1 cellular context compared by ENCODE assay signal in the genomic region with DNA sequence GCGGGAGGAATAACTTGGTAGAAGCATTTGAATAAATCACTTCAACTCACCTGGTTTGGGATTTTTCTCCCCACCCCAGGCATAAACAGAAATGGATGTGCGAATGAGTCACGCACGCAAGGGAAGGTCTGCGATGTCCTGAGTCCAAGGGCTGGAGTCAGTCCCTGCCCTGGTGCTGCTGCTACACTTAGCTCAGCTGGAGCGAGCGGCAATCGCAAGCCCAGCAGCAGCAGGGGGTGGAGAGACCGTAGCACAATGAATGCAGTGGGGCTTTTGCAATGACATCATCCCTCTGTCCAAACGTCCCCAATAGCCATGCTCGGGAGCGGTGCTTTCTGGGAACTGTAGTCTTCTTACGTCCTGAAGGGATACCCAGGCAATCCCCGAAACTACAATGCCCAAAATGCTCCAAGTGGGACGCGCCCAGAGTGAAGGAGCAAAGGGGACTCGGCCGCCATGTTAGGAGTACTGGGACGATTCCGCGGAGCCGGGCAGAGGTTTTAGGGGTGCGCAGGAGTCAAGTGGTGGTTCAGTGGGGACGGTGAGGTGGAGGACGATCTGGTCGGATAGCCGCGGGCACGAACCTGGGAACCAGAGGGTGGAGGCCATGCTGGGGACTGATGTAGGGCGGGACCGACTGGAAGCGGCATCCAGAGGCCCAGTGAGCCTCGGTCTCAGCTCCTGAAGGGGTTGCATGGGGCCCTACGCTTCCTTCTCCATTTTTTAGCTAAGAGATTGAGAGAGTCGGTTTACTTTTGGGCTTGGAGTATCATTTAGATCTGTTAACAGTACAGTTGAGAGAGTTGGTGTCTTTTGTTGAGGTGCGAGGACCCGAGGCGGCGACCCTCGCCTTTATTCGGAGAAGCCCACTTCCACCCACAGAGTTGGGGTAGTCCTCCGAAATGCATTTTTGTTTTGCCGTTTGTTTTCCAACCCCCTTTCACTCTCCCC.
TF ChIP-seq lines count a peak whose summit lies in the region.

A gene with protein sequence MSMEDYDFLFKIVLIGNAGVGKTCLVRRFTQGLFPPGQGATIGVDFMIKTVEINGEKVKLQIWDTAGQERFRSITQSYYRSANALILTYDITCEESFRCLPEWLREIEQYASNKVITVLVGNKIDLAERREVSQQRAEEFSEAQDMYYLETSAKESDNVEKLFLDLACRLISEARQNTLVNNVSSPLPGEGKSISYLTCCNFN (minus strand): TSS at position 257 of the 951 bp plus-strand sequence. CDS start 74,581 bp downstream, outside the sequence.

TF ChIP-seq in HEK293, 187 proteins besides CTCF, POLR2A, EP300 and RAD21 (continued from another document and continues in another):
- TF ChIP-seq, protein P1, sequence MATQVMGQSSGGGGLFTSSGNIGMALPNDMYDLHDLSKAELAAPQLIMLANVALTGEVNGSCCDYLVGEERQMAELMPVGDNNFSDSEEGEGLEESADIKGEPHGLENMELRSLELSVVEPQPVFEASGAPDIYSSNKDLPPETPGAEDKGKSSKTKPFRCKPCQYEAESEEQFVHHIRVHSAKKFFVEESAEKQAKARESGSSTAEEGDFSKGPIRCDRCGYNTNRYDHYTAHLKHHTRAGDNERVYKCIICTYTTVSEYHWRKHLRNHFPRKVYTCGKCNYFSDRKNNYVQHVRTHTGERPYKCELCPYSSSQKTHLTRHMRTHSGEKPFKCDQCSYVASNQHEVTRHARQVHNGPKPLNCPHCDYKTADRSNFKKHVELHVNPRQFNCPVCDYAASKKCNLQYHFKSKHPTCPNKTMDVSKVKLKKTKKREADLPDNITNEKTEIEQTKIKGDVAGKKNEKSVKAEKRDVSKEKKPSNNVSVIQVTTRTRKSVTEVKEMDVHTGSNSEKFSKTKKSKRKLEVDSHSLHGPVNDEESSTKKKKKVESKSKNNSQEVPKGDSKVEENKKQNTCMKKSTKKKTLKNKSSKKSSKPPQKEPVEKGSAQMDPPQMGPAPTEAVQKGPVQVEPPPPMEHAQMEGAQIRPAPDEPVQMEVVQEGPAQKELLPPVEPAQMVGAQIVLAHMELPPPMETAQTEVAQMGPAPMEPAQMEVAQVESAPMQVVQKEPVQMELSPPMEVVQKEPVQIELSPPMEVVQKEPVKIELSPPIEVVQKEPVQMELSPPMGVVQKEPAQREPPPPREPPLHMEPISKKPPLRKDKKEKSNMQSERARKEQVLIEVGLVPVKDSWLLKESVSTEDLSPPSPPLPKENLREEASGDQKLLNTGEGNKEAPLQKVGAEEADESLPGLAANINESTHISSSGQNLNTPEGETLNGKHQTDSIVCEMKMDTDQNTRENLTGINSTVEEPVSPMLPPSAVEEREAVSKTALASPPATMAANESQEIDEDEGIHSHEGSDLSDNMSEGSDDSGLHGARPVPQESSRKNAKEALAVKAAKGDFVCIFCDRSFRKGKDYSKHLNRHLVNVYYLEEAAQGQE (tag by site-specific recombination; IDR thresholded peaks at IDR 0.05): no peak; the same call in 1 of the 2 replicates
- TF ChIP-seq ZBTB20 (tag by site-specific recombination; IDR thresholded peaks at IDR 0.05) (peak; percentile 41; the same call in 1 of the 2 replicates), ZXDB (tag by site-specific recombination; IDR thresholded peaks at IDR 0.05) (peak; percentile 87), YY2 (tag by site-specific recombination; IDR thresholded peaks at IDR 0.05) (peak; percentile 84), ZNF76 (tag by site-specific recombination; IDR thresholded peaks at IDR 0.05; ENCODE audit: borderline replicate concordance, low read depth) (peak; percentile 96), ZNF501 (tag by site-specific recombination; IDR thresholded peaks at IDR 0.05) (peak; percentile 48; the same call in 1 of the 2 replicates), IKZF3 (tag by site-specific recombination; IDR thresholded peaks at IDR 0.05) (peak; percentile 65; the same call in 1 of the 2 replicates), ZNF416 (tag by site-specific recombination; IDR thresholded peaks at IDR 0.05) (no peak), KLF8 (tag by site-specific recombination; IDR thresholded peaks at IDR 0.05) (peak; percentile 71), ZNF518A (tag by site-specific recombination; conservative IDR thresholded peaks at IDR 0.05; ENCODE audit: low read depth) (no peak), ZNF776 (tag by site-specific recombination; IDR thresholded peaks at IDR 0.05; ENCODE audit: borderline replicate concordance) (no peak), PRDM10 (tag by site-specific recombination; IDR thresholded peaks at IDR 0.05) (peak; percentile 93), ZNF214 (tag by site-specific recombination; IDR thresholded peaks at IDR 0.05; ENCODE audit: borderline replicate concordance) (no peak), BCL11A (tag by site-specific recombination; IDR thresholded peaks at IDR 0.05; ENCODE audit: low read depth) (0 out of 2 replicates have a peak, but pooled peaks have one; percentile 23), ZNF121 (tag by site-specific recombination; IDR thresholded peaks at IDR 0.05) (no peak), KLF17 (tag by site-specific recombination; IDR thresholded peaks at IDR 0.05) (peak; percentile 66), ZBTB44 (tag by site-specific recombination; IDR thresholded peaks at IDR 0.05) (peak; percentile 97), ZNF341 (tag by site-specific recombination; IDR thresholded peaks at IDR 0.05; ENCODE audit: low read depth) (peak; percentile 92), ZNF140 (tag by site-specific recombination; IDR thresholded peaks at IDR 0.05) (0 out of 2 replicates have a peak, but pooled peaks have one; percentile 45), ZBTB48 (tag by site-specific recombination; IDR thresholded peaks at IDR 0.05) (peak; percentile 99), ZSCAN30 (tag by site-specific recombination; IDR thresholded peaks at IDR 0.05) (peak; percentile 73), ZNF223 (tag by site-specific recombination; IDR thresholded peaks at IDR 0.05) (no peak), ZNF202 (tag by site-specific recombination; IDR thresholded peaks at IDR 0.05; ENCODE audit: borderline replicate concordance) (no peak), OSR2 (tag by site-specific recombination; IDR thresholded peaks at IDR 0.05) (no peak), PRDM1 (tag by site-specific recombination; IDR thresholded peaks at IDR 0.05) (peak; percentile 62; the same call in 1 of the 2 replicates), ZNF560 (tag by site-specific recombination; IDR thresholded peaks at IDR 0.05; ENCODE audit: borderline replicate concordance) (no peak), MYNN (tag by site-specific recombination; IDR thresholded peaks at IDR 0.05; ENCODE audit: borderline replicate concordance) (peak; percentile 81), ZNF629 (tag by site-specific recombination; IDR thresholded peaks at IDR 0.05) (peak; percentile 98), ZNF157 (tag by site-specific recombination; IDR thresholded peaks at IDR 0.05) (no peak), TRIM28 (IDR thresholded peaks at IDR 0.05; ENCODE audit: borderline replicate concordance, low read length) (peak; percentile 95; the same call in 1 of the 2 replicates), KLF7 (tag by site-specific recombination; IDR thresholded peaks at IDR 0.05; ENCODE audit: borderline replicate concordance) (peak; percentile 82), ZNF19 (tag by site-specific recombination; IDR thresholded peaks at IDR 0.05; ENCODE audit: low read depth) (no peak), SP7 (tag by site-specific recombination; IDR thresholded peaks at IDR 0.05) (peak; percentile 73)
- TF ChIP-seq, protein P2, sequence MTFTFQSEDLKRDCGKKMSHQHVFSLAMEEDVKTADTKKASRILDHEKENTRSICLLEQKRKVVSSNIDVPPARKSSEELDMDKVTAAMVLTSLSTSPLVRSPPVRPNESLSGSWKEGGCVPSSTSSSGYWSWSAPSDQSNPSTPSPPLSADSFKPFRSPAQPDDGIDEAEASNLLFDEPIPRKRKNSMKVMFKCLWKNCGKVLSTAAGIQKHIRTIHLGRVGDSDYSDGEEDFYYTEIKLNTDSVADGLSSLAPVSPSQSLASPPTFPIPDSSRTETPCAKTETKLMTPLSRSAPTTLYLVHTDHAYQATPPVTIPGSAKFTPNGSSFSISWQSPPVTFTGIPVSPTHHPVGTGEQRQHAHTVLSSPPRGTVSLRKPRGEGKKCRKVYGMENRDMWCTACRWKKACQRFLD (tag by site-specific recombination; IDR thresholded peaks at IDR 0.05): no peak
- TF ChIP-seq, protein P3, sequence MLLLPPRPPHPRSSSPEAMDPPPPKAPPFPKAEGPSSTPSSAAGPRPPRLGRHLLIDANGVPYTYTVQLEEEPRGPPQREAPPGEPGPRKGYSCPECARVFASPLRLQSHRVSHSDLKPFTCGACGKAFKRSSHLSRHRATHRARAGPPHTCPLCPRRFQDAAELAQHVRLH (tag by site-specific recombination; IDR thresholded peaks at IDR 0.05): peak; percentile 61; the same call in 1 of the 2 replicates
- TF ChIP-seq, protein P4, sequence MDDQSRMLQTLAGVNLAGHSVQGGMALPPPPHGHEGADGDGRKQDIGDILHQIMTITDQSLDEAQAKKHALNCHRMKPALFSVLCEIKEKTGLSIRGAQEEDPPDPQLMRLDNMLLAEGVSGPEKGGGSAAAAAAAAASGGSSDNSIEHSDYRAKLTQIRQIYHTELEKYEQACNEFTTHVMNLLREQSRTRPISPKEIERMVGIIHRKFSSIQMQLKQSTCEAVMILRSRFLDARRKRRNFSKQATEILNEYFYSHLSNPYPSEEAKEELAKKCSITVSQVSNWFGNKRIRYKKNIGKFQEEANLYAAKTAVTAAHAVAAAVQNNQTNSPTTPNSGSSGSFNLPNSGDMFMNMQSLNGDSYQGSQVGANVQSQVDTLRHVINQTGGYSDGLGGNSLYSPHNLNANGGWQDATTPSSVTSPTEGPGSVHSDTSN (CRISPR knock-in tag; IDR thresholded peaks at IDR 0.05): no peak
